Comparison of ENCODE assay signal across 11 cellular contexts in the genomic region with DNA sequence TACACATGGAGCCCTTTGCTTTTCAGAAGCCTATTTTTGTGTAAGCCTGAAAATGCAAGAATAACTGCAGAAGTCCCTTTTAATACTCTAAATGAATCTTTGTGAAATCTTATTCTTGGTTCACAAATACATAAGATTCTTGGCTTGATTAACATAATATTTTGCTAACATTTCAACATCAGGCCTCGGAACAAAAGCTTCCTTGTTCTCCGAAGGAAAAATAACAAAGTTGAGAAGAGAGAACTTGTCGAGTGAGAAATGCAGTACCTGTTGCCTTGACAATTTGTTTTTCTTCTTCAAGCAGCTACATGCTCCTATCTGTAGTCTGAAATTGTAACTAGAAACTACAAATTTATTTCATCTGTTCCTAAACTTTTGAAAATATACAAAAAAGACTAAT. TPM values are rescaled to one million over a fixed set of nuclear protein-coding genes. Genes with fewer than 3 reads are reported as not detected.
DNase-seq lines count a peak whose midpoint lies in the region; ATAC-seq and TF ChIP-seq lines count a peak whose summit lies in the region.
"Had no signal": no experiment of that assay in that cellular context is flagged by ENCODE, and none has a peak within 500 bp of the region (broad histone marks: within the 10 kb centered on the region; RNA-seq: fewer than 3 reads in every experiment).

No MANE protein-coding gene starts in this region.

- no peak for ATAC-seq in HCT116
- ATAC-seq: stimulated activated naive B cell treated with anti-CD40 and anti-IgM and Interleukin-4, amounts not matched to agents 10 μg/mL and 1 μg/mL and 100 μg/mL, for 72 hours had no signal

- H4K20me1 ChIP-seq in HCT116 (ENCODE audit: insufficient read depth): 0 out of 2 replicates have a peak, but pooled peaks cover 10% of the 10 kb centered on the region

- peaks cover 12 to 13% of the 10 kb centered on the region in 2 experiments; a peak in 2 of 4 replicates for H3K4me1 ChIP-seq in HCT116 (ENCODE audit: control insufficient read depth in 1 of 2, insufficient read depth in 2 of 2, low read length in 2 of 2)
- peaks cover 3 to 74% of the 10 kb centered on the region in 2 donors for H3K4me1 ChIP-seq in ascending aorta
- peaks cover 22 to 34% (median 24%) of the 10 kb centered on the region in 3 donors for H3K4me1 ChIP-seq in skeletal muscle tissue (ENCODE audit: control insufficient read depth in 3 of 3, insufficient read depth in 3 of 3, low read length in 3 of 3)

- H3K9me3 ChIP-seq in HCT116 (ENCODE audit: control insufficient read depth in 1 of 2, insufficient read depth in 1 of 2, low read depth in 1 of 2, low read length in 2 of 2) (no peaks in the 10 kb centered on the region), ascending aorta (no peaks in the 10 kb centered on the region), skeletal muscle tissue (ENCODE audit: control insufficient read depth in 3 of 3, low read length in 3 of 3) (no peaks in the 10 kb centered on the region)

- no peak overlapping the region for H2AFZ ChIP-seq in HCT116 (ENCODE audit: low read depth, low read length, poor library complexity, severe bottlenecking)

- no peak overlapping the region for H3K27ac ChIP-seq in HCT116 (ENCODE audit: low read depth, low read length)
- H3K27ac ChIP-seq in ascending aorta: peak overlapping the region; percentile 44 to 57
- H3K27ac ChIP-seq in skeletal muscle tissue (ENCODE audit: low read depth, low read length): peak overlapping the region; percentile 51

- no peak overlapping the region for H3K4me3 Mint-ChIP-seq in activated naive CD4-positive, alpha-beta T cell treated with anti-CD3 and anti-CD28 coated beads, Interleukin-2, amount 10 ng/mL, durations not matched to agents 7 days and 5 days

- no peak for TF ChIP-seq RAD21 in HCT116 (IDR thresholded peaks at IDR 0.05; ENCODE audit: low read depth)

- BruUV-seq in HCT116 (replicated peaks; lab: Mats Ljungman, UMichigan): no TSS peak

- H3K36me3 Mint-ChIP-seq in activated naive CD4-positive, alpha-beta T cell treated with anti-CD3 and anti-CD28 coated beads, Interleukin-2, amount 10 ng/mL, durations not matched to agents 7 days and 5 days: peaks cover 18% of the 10 kb centered on the region

- RAD21 ChIA-PET in HCT116 (lab: Charles Lee; ENCODE audit: low non-redundant PET in 1 of 2, low total read pairs in 2 of 2, uncharacterized antibody in 2 of 2, unreplicated experiment in 2 of 2): no interaction called here

- TF ChIP-seq CTCF in HCT116 (IDR thresholded peaks at IDR 0.05 in 2 of 3, conservative IDR thresholded peaks at IDR 0.05 in 1 of 3; ENCODE audit: borderline replicate concordance in 1 of 3, insufficient read depth in 1 of 3, low read depth in 2 of 3, low read length in 2 of 3): no peak
- no peak for TF ChIP-seq CTCF in ascending aorta (IDR thresholded peaks at IDR 0.05)

- no peaks in the 10 kb centered on the region for H3K9me2 ChIP-seq in HCT116 (ENCODE audit: insufficient read depth)

- H3K4me3 ChIP-seq in HCT116 (replicated peaks in 1 of 2; ENCODE audit: low read depth in 1 of 2, low read length in 2 of 2) (no peak overlapping the region), ascending aorta (peak overlapping the region; percentile 16 to 30), skeletal muscle tissue (ENCODE audit: low read length in 3 of 3) (peak overlapping the region in 1 of 3 donors; percentile 23)

- H3K4me2 ChIP-seq in HCT116 (ENCODE audit: low read length): 0 out of 2 replicates have a peak overlapping the region, but pooled peaks have one; percentile 10

- no peaks in the 10 kb centered on the region for H3K27me3 Mint-ChIP-seq in activated naive CD4-positive, alpha-beta T cell treated with anti-CD3 and anti-CD28 coated beads, Interleukin-2, amount 10 ng/mL, durations not matched to agents 7 days and 5 days
- H3K27me3 Mint-ChIP-seq: stimulated activated naive B cell treated with anti-CD40 and anti-IgM and Interleukin-4, amounts not matched to agents 10 μg/mL and 1 μg/mL and 100 μg/mL, for 72 hours had no signal

- H3K27me3 ChIP-seq in HCT116 (ENCODE audit: insufficient read depth, low read length) (no peaks in the 10 kb centered on the region), ascending aorta (no peaks in the 10 kb centered on the region), skeletal muscle tissue (ENCODE audit: control insufficient read depth in 3 of 3, insufficient read depth in 3 of 3, low read length in 3 of 3) (no peaks in the 10 kb centered on the region)

- peaks cover 98% of the 10 kb centered on the region for H3K79me2 ChIP-seq in HCT116 (ENCODE audit: insufficient read depth, low read length)

- no peaks in the 10 kb centered on the region for H3K9me3 Mint-ChIP-seq in activated naive CD4-positive, alpha-beta T cell treated with anti-CD3 and anti-CD28 coated beads, Interleukin-2, amount 10 ng/mL, durations not matched to agents 7 days and 5 days
- H3K9me3 Mint-ChIP-seq: stimulated activated naive B cell treated with anti-CD40 and anti-IgM and Interleukin-4, amounts not matched to agents 10 μg/mL and 1 μg/mL and 100 μg/mL, for 72 hours had no signal

- POLR2A ChIA-PET in HCT116 (lab: Charles Lee): interaction anchor here (1.0 to 1.4 kb wide), 2 partner anchors 8 to 47 kb away, joined by 5 read pairs; a partner anchor contains a TSS

- CTCF ChIA-PET in HCT116 (lab: Charles Lee): interaction anchor here (2.6 kb wide), 1 partner anchor 60 kb away, joined by 6 read pairs; no protein-coding TSS in a partner anchor
- CTCF ChIA-PET in activated naive CD4-positive, alpha-beta T cell treated with anti-CD3 and anti-CD28 coated beads, Interleukin-2, amount 10 ng/mL, durations not matched to agents 7 days and 5 days (lab: Charles Lee): no interaction called here

- H3K27ac Mint-ChIP-seq in activated naive CD4-positive, alpha-beta T cell treated with anti-CD3 and anti-CD28 coated beads, Interleukin-2, amount 10 ng/mL, durations not matched to agents 7 days and 5 days: no peak overlapping the region
- H3K27ac Mint-ChIP-seq: stimulated activated naive B cell treated with anti-CD40 and anti-IgM and Interleukin-4, amounts not matched to agents 10 μg/mL and 1 μg/mL and 100 μg/mL, for 72 hours had no signal

- H3K9ac ChIP-seq in HCT116 (ENCODE audit: low read length) (no peak overlapping the region), skeletal muscle tissue (ENCODE audit: low read depth in 1 of 3, low read length in 3 of 3) (peak overlapping the region in 1 of 3 donors; percentile 34)

- TF ChIP-seq POLR2A in HCT116 (IDR thresholded peaks at IDR 0.05; ENCODE audit: borderline replicate concordance, extremely low read depth, insufficient read depth, insufficient read length): no peak

- DNase-seq in HCT116 (ENCODE audit: low read depth, low spot score) (no peak), ascending aorta (ENCODE audit: low spot score in 2 of 2) (no peak), iris pigment epithelial cell (ENCODE audit: low read depth) (peak; percentile 34), NCI-H146 (lab: John Stamatoyannopoulos, UW) (no peak), NCI-H1436 treated with DMSO at 0.1 percent for 48 hours (lab: John Stamatoyannopoulos, UW) (no peak), DMS 273 (lab: John Stamatoyannopoulos, UW; ENCODE audit: unreplicated experiment) (no peak)
- no peak for DNase-seq in activated naive CD4-positive, alpha-beta T cell treated with anti-CD3 and anti-CD28 coated beads, Interleukin-2, amount 10 ng/mL, durations not matched to agents 7 days and 5 days
- DNase-seq: NCI-H2107; stimulated activated naive B cell treated with anti-CD40 and anti-IgM and Interleukin-4, amounts not matched to agents 10 μg/mL and 1 μg/mL and 100 μg/mL, for 72 hours; SW 1271 had no signal

- H3K36me3 ChIP-seq in HCT116 (ENCODE audit: control insufficient read depth in 1 of 2, insufficient read depth in 2 of 2, low read length in 2 of 2) (peaks cover 4 to 8% of the 10 kb centered on the region in 2 experiments; a peak in 2 of 4 replicates), ascending aorta (peaks cover 10 to 14% of the 10 kb centered on the region in 2 donors), skeletal muscle tissue (ENCODE audit: control insufficient read depth in 3 of 3, insufficient read depth in 3 of 3, low read length in 3 of 3) (peaks cover 4 to 6% (median 4%) of the 10 kb centered on the region in 3 donors)

- peaks cover 48% of the 10 kb centered on the region for H3K4me1 Mint-ChIP-seq in activated naive CD4-positive, alpha-beta T cell treated with anti-CD3 and anti-CD28 coated beads, Interleukin-2, amount 10 ng/mL, durations not matched to agents 7 days and 5 days

- intact Hi-C loops in HCT116 (cut with micrococcal nuclease) (no loop called here), ascending aorta (cut with DNase I) (no loop called here)

TF ChIP-seq in HCT116, 20 proteins besides CTCF, POLR2A, EP300 and RAD21 (continues in another document):
- TF ChIP-seq EZH2phosphoT487 (IDR thresholded peaks at IDR 0.05; ENCODE audit: borderline replicate concordance) (no peak), ZFX (IDR thresholded peaks at IDR 0.05) (no peak), CEBPB (IDR thresholded peaks at IDR 0.05; ENCODE audit: low read depth) (no peak), ZNF274 (IDR thresholded peaks at IDR 0.05; ENCODE audit: low read depth, low read length) (no peak), SRF (IDR thresholded peaks at IDR 0.05; ENCODE audit: low read depth) (no peak), CBX3 (IDR thresholded peaks at IDR 0.05; ENCODE audit: low read depth) (no peak), SIN3A (IDR thresholded peaks at IDR 0.05; ENCODE audit: low read depth) (no peak), SP1 (IDR thresholded peaks at IDR 0.05; ENCODE audit: low read depth) (no peak)
- TF ChIP-seq, protein P1, sequence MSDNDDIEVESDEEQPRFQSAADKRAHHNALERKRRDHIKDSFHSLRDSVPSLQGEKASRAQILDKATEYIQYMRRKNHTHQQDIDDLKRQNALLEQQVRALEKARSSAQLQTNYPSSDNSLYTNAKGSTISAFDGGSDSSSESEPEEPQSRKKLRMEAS (IDR thresholded peaks at IDR 0.05): no peak
- TF ChIP-seq, protein P2, sequence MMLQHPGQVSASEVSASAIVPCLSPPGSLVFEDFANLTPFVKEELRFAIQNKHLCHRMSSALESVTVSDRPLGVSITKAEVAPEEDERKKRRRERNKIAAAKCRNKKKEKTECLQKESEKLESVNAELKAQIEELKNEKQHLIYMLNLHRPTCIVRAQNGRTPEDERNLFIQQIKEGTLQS (IDR thresholded peaks at IDR 0.05): no peak

RNA-seq across cellular contexts. Expression of a gene that starts 8.5 kb away (rescaled TPM):
- 63.0 TPM for total RNA-seq in HCT116 (2021; ENCODE audit: unreplicated experiment)
- 30.6 and 37.7 TPM in 2 replicates for polyA plus RNA-seq in HCT116 (2012)
- total RNA-seq in ascending aorta: 25.9 TPM
- total RNA-seq in skeletal muscle tissue: 158 TPM

Comparison
In these comparisons a context has a peak if more than half of its experiments do, and no peak if none do; other contexts are left out.
1. H3K4me3 ChIP-seq: peak in ascending aorta (2 of 2); none in HCT116 (0 of 2).